ENCODE assay signal across 12 cellular contexts in genomic region chr3:16927485-16927884, GRCh38. TPM values are rescaled to one million over a fixed set of nuclear protein-coding genes. Genes with fewer than 3 reads are reported as not detected.
DNase-seq lines count a peak whose midpoint lies in the region; ATAC-seq and TF ChIP-seq lines count a peak whose summit lies in the region.
"Had no signal": no experiment of that assay in that cellular context is flagged by ENCODE, and none has a peak within 500 bp of the region (broad histone marks: within the 10 kb centered on the region; RNA-seq: fewer than 3 reads in every experiment).

No MANE protein-coding gene starts in this region.

- H3K79me2 ChIP-seq in OCI-LY1 (ENCODE audit: insufficient read depth, low read length) (peaks cover 96% of the 10 kb centered on the region), mesendoderm (ENCODE audit: control insufficient read depth, insufficient read depth, low read length) (no peaks in the 10 kb centered on the region)

- TF ChIP-seq CTCF in OCI-LY1 (IDR thresholded peaks at IDR 0.05; ENCODE audit: low read length): peak; percentile 64
- TF ChIP-seq CTCF in lower lobe of right lung (IDR thresholded peaks at IDR 0.05): no peak

- no peak overlapping the region for H3K4ac ChIP-seq in mesendoderm (ENCODE audit: low read depth, low read length)

- intact Hi-C loops in lower lobe of right lung (cut with DNase I): no loop called here

- peaks cover 12% of the 10 kb centered on the region; the same call in 1 of the 2 replicates for H3K9me3 ChIP-seq in OCI-LY1 (ENCODE audit: low read length)
- H3K9me3 ChIP-seq in effector memory CD4-positive, alpha-beta T cell (ENCODE audit: control insufficient read depth, low read length): no peaks in the 10 kb centered on the region
- H3K9me3 ChIP-seq in lower lobe of right lung: no peaks in the 10 kb centered on the region
- H3K9me3 ChIP-seq: upper lobe of left lung had no signal

- no peak overlapping the region for H4K8ac ChIP-seq in mesendoderm (ENCODE audit: low read depth, low read length)

- H4K20me1 ChIP-seq in OCI-LY1 (ENCODE audit: insufficient read depth, low read length): no peaks in the 10 kb centered on the region

- ATAC-seq in GM21723 (IDR thresholded peaks at IDR 0.05; ENCODE audit: unreplicated experiment): peak; percentile 47
- ATAC-seq in lower lobe of right lung: no peak

- peaks cover 43% of the 10 kb centered on the region for H3K36me3 ChIP-seq in OCI-LY1 (ENCODE audit: insufficient read depth, low read length)
- H3K36me3 ChIP-seq in mesendoderm (ENCODE audit: control insufficient read depth, insufficient read depth, low read length): no peaks in the 10 kb centered on the region
- no peaks in the 10 kb centered on the region for H3K36me3 ChIP-seq in effector memory CD4-positive, alpha-beta T cell (ENCODE audit: control insufficient read depth, insufficient read depth, low read length)
- H3K36me3 ChIP-seq in lower lobe of right lung: no peaks in the 10 kb centered on the region
- H3K36me3 ChIP-seq: upper lobe of left lung had no signal

- H3K56ac ChIP-seq in mesendoderm (ENCODE audit: low read length): no peak overlapping the region

- WGBS in mesendoderm (ENCODE audit: extremely low coverage, insufficient coverage, low lambda C conversion rate): no CpG with 5 or more reads among the region's 1 CpG

- H3K9me2 ChIP-seq in OCI-LY1 (ENCODE audit: low read depth, low read length): no peaks in the 10 kb centered on the region

- no peaks in the 10 kb centered on the region for H3F3A ChIP-seq in OCI-LY1 (ENCODE audit: insufficient read depth, low read length)

- H2BK15ac ChIP-seq in mesendoderm (replicated peaks; ENCODE audit: low read depth): no peak overlapping the region

- no peak overlapping the region for H2BK120ac ChIP-seq in mesendoderm (ENCODE audit: low read depth, low read length)

- no peak overlapping the region for H3K23ac ChIP-seq in mesendoderm (ENCODE audit: low read length)

- no peak overlapping the region for H2AK5ac ChIP-seq in mesendoderm (ENCODE audit: low read length)

- peak overlapping the region; percentile 26 for H3K27ac ChIP-seq in OCI-LY1 (ENCODE audit: low read depth, low read length, poor library complexity, severe bottlenecking)
- no peak overlapping the region for H3K27ac ChIP-seq in mesendoderm (ENCODE audit: low read depth, low read length)
- H3K27ac ChIP-seq in effector memory CD4-positive, alpha-beta T cell (ENCODE audit: insufficient read depth, low read length, poor library complexity, severe bottlenecking): no peak overlapping the region
- no peak overlapping the region for H3K27ac ChIP-seq in lower lobe of right lung
- H3K27ac ChIP-seq: 22Rv1, upper lobe of left lung had no signal

- H3K4me1 ChIP-seq in OCI-LY1 (ENCODE audit: insufficient read depth, low read length, severe bottlenecking) (peaks cover 33% of the 10 kb centered on the region), mesendoderm (ENCODE audit: control insufficient read depth, low read depth, low read length) (no peaks in the 10 kb centered on the region), lower lobe of right lung (peaks cover 4% of the 10 kb centered on the region)
- peaks cover 17% of the 10 kb centered on the region for H3K4me1 ChIP-seq in effector memory CD4-positive, alpha-beta T cell (ENCODE audit: control insufficient read depth, insufficient read depth, low read length, poor library complexity, severe bottlenecking)
- H3K4me1 ChIP-seq: upper lobe of left lung had no signal

- H3K9ac ChIP-seq in OCI-LY1 (ENCODE audit: low read length): no peak overlapping the region
- no peak overlapping the region for H3K9ac ChIP-seq in mesendoderm (ENCODE audit: low read length)

- H3K18ac ChIP-seq in mesendoderm (ENCODE audit: low read length): no peak overlapping the region

- H2AFZ ChIP-seq in OCI-LY1 (ENCODE audit: low read length): no peak overlapping the region

- DNase-seq in DMS 273 (lab: John Stamatoyannopoulos, UW; ENCODE audit: unreplicated experiment) (peak; percentile 31), DMS 273 treated with DMSO at 0.1 percent for 48 hours (lab: John Stamatoyannopoulos, UW) (no peak), mesendoderm (peak; percentile 31), lower lobe of right lung (no peak)
- no peak for DNase-seq in activated effector memory CD4-positive, alpha-beta T cell treated with anti-CD3 and anti-CD28 coated beads, Interleukin-2, amount 50 U/mL, for 16 hours
- DNase-seq in effector memory CD4-positive, alpha-beta T cell: no peak
- DNase-seq: activated CD4-positive, alpha-beta T cell treated with anti-CD3 and anti-CD28 coated beads, Interleukin-2, amount 50 U/mL, for 4 hours; mammary epithelial cell; upper lobe of left lung had no signal

- H3K4me2 ChIP-seq in OCI-LY1 (ENCODE audit: low read length) (no peak overlapping the region; the same call in 1 of the 2 replicates), mesendoderm (ENCODE audit: low read length) (no peak overlapping the region)

- H3K4me3 ChIP-seq in OCI-LY1 (ENCODE audit: low read depth, low read length, poor library complexity, severe bottlenecking) (no peak overlapping the region), mesendoderm (ENCODE audit: low read length) (no peak overlapping the region), lower lobe of right lung (no peak overlapping the region)
- H3K4me3 ChIP-seq in effector memory CD4-positive, alpha-beta T cell (ENCODE audit: insufficient read depth, low read depth, low read length, poor library complexity, severe bottlenecking): no peak overlapping the region
- H3K4me3 ChIP-seq: upper lobe of left lung had no signal

- H3K79me1 ChIP-seq in mesendoderm (ENCODE audit: low read length): no peaks in the 10 kb centered on the region

- H2BK5ac ChIP-seq in mesendoderm (ENCODE audit: low read length): no peak overlapping the region

- H3K27me3 ChIP-seq in OCI-LY1 (ENCODE audit: insufficient read depth, low read length) (no peaks in the 10 kb centered on the region), mesendoderm (ENCODE audit: insufficient read depth, low read length, poor library complexity) (no peaks in the 10 kb centered on the region), lower lobe of right lung (ENCODE audit: low read depth) (no peaks in the 10 kb centered on the region)
- H3K27me3 ChIP-seq in effector memory CD4-positive, alpha-beta T cell (replicated peaks; ENCODE audit: control insufficient read depth, insufficient read depth, low read length, poor library complexity, severe bottlenecking): no peaks in the 10 kb centered on the region
- H3K27me3 ChIP-seq: upper lobe of left lung had no signal

- no peak overlapping the region for H4K5ac ChIP-seq in mesendoderm (ENCODE audit: low read length)

RNA-seq across cellular contexts. Expression of gene PLCL2, which starts 42.7 kb away (rescaled TPM):
- polyA plus RNA-seq in mesendoderm (2013, experiment 1 of 2): 0.95 TPM
- polyA plus RNA-seq in mesendoderm (2013, experiment 2 of 2): 0.91 TPM
- 12.1 TPM for total RNA-seq in lower lobe of right lung

Comparison
In these comparisons a context has a peak if more than half of its experiments do, and no peak if none do; other contexts are left out.
1. DNase-seq: peak in DMS 273 (single experiment) and mesendoderm (single experiment); none in DMS 273 treated with DMSO at 0.1 percent for 48 hours (single experiment), activated effector memory CD4-positive, alpha-beta T cell treated with anti-CD3 and anti-CD28 coated beads, Interleukin-2, amount 50 U/mL, for 16 hours (single experiment), effector memory CD4-positive, alpha-beta T cell (0 of 3) and lower lobe of right lung (single experiment).